In genomic region chr14:88421286-88421685, GRCh38 we compare ENCODE assay signal across 1 cellular context.
TF ChIP-seq lines count a peak whose summit lies in the region.

No MANE protein-coding gene starts in this region.

TF ChIP-seq in SK-N-SH treated with all-trans-retinoic acid at 6 μM for 48 hours, 23 proteins besides CTCF, POLR2A, EP300 and RAD21 (continued from another document):
- TF ChIP-seq TSHZ2 (CRISPR knock-in tag; IDR thresholded peaks at IDR 0.05), result no peak
